In the genomic region with DNA sequence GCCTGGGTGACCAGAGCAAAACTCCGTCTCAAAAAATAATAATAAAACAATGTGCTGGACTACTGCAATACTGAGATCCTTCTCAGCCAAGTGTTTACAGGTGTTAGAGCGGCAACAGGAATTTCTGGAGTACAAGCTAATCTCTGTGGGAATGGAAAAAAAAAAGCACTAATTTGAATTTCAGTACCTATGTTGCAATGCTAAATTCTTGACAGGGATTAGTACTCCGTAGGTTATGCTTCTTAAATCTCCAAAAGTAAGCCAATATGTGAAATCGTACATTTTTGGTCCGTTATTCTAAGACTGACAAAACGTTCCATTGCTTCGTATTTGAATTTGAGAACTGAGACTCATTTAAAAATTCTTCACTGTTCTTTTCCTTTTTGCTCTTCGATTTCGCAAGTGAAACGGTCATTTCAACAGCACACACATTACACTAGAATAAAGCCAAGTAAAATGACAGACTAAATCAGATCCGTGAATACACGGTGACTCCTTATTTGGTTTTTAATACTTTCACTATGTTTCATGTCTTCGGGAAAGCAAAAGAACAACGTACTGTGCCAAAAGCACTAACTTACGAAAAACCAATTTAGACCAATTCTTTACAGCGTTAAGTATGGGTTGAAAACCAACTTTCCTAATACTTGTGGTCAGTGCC, we compare ENCODE assay signal across 8 cellular contexts. TPM values are rescaled to one million over a fixed set of nuclear protein-coding genes. Genes with fewer than 3 reads are reported as not detected.
DNase-seq lines count a peak whose midpoint lies in the region; ATAC-seq, FAIRE-seq and TF ChIP-seq lines count a peak whose summit lies in the region.

No MANE protein-coding gene starts in this region.

- H3K4me1 Mint-ChIP-seq in activated CD4-positive, alpha-beta memory T cell treated with anti-CD3 and anti-CD28 coated beads for 36 hours (ENCODE audit: low read depth): peaks cover 50% of the 10 kb centered on the region
- peaks cover 41% of the 10 kb centered on the region for H3K4me1 Mint-ChIP-seq in stimulated activated memory B cell treated with anti-CD40 and anti-IgM and Interleukin-4, amounts not matched to agents 10 μg/mL and 1 μg/mL and 100 μg/mL, for 72 hours

- no peak for TF ChIP-seq CTCF in hepatocyte (IDR thresholded peaks at IDR 0.05; ENCODE audit: poor library complexity)
- no peak for TF ChIP-seq CTCF in D721Med (IDR thresholded peaks at IDR 0.05; ENCODE audit: insufficient read depth, missing control alignments)

- WGBS in hepatocyte (ENCODE audit: low lambda C conversion rate, missing lambda C conversion rate): 58% methylated on average over 16 of the region's 16 CpGs

- ATAC-seq in stimulated activated memory B cell treated with anti-CD40 and anti-IgM and Interleukin-4, amounts not matched to agents 10 μg/mL and 1 μg/mL and 100 μg/mL, for 72 hours: no peak

- H3K36me3 ChIP-seq in H7 (replicated peaks; ENCODE audit: control insufficient read depth, insufficient read depth, low read length): no peaks in the 10 kb centered on the region
- no peaks in the 10 kb centered on the region for H3K36me3 ChIP-seq in hepatocyte (replicated peaks; ENCODE audit: insufficient read depth, low read depth)

- H2AFZ ChIP-seq in hepatocyte: peak overlapping the region; percentile 86

- H3K79me2 ChIP-seq in hepatocyte: peaks cover 50% of the 10 kb centered on the region

- intact Hi-C loops in activated CD4-positive, alpha-beta memory T cell treated with anti-CD3 and anti-CD28 coated beads for 36 hours (cut with micrococcal nuclease): loop anchor here (5.0 kb wide), 1 partner anchor 142 kb away; a partner anchor contains a TSS

- peaks cover 2% of the 10 kb centered on the region for H3K36me3 Mint-ChIP-seq in activated CD4-positive, alpha-beta memory T cell treated with anti-CD3 and anti-CD28 coated beads for 36 hours
- H3K36me3 Mint-ChIP-seq in stimulated activated memory B cell treated with anti-CD40 and anti-IgM and Interleukin-4, amounts not matched to agents 10 μg/mL and 1 μg/mL and 100 μg/mL, for 72 hours: no peaks in the 10 kb centered on the region

- H3K27ac ChIP-seq in hepatocyte: peak overlapping the region; percentile 91

- CTCF ChIA-PET in activated CD4-positive, alpha-beta memory T cell treated with anti-CD3 and anti-CD28 coated beads for 36 hours (lab: Charles Lee): interaction anchor here (0.7 to 3.7 kb wide), 7 partner anchors 11 to 97 kb away, joined by 3 to 19 read pairs (median 4); a partner anchor contains a TSS

- no peaks in the 10 kb centered on the region for H3K27me3 Mint-ChIP-seq in activated CD4-positive, alpha-beta memory T cell treated with anti-CD3 and anti-CD28 coated beads for 36 hours
- H3K27me3 Mint-ChIP-seq in stimulated activated memory B cell treated with anti-CD40 and anti-IgM and Interleukin-4, amounts not matched to agents 10 μg/mL and 1 μg/mL and 100 μg/mL, for 72 hours: no peaks in the 10 kb centered on the region

- in situ Hi-C loops in ACHN (cut with HindIII; ENCODE audit: low pct_ligation_motif_present, low pct_unique_long_range_greater_than_20kb, low sequenced_read_pairs): no loop called here

- H3K4me3 ChIP-seq in H7 (ENCODE audit: insufficient read depth, low read depth, low read length) (peak overlapping the region; percentile 65), hepatocyte (peak overlapping the region; percentile 77)

- no peaks in the 10 kb centered on the region for H3K9me3 Mint-ChIP-seq in activated CD4-positive, alpha-beta memory T cell treated with anti-CD3 and anti-CD28 coated beads for 36 hours
- no peaks in the 10 kb centered on the region for H3K9me3 Mint-ChIP-seq in stimulated activated memory B cell treated with anti-CD40 and anti-IgM and Interleukin-4, amounts not matched to agents 10 μg/mL and 1 μg/mL and 100 μg/mL, for 72 hours

- no peaks in the 10 kb centered on the region for H3K4me1 ChIP-seq in hepatocyte (ENCODE audit: insufficient read depth)

- no peaks in the 10 kb centered on the region for H3K9me2 ChIP-seq in hepatocyte (replicated peaks; ENCODE audit: insufficient read depth)

- H3K9me3 ChIP-seq in hepatocyte (ENCODE audit: low read depth): no peaks in the 10 kb centered on the region

- POLR2A ChIA-PET in activated CD4-positive, alpha-beta memory T cell treated with anti-CD3 and anti-CD28 coated beads for 36 hours (lab: Charles Lee): interaction anchor here (0.6 to 4.0 kb wide), 4 partner anchors 9 to 162 kb away, joined by 3 to 32 read pairs (median 4); a partner anchor contains a TSS

- H3K27ac Mint-ChIP-seq in activated CD4-positive, alpha-beta memory T cell treated with anti-CD3 and anti-CD28 coated beads for 36 hours: peak overlapping the region; percentile 90
- peak overlapping the region; percentile 79 for H3K27ac Mint-ChIP-seq in stimulated activated memory B cell treated with anti-CD40 and anti-IgM and Interleukin-4, amounts not matched to agents 10 μg/mL and 1 μg/mL and 100 μg/mL, for 72 hours

- H3K27me3 ChIP-seq in H7 (ENCODE audit: control insufficient read depth, insufficient read depth, low read length) (peaks cover 1% of the 10 kb centered on the region; the same call in 1 of the 2 replicates), hepatocyte (no peaks in the 10 kb centered on the region)

- H3K4me2 ChIP-seq in hepatocyte: peak overlapping the region; percentile 95

- peak overlapping the region; percentile 85 for H3K4me3 Mint-ChIP-seq in activated CD4-positive, alpha-beta memory T cell treated with anti-CD3 and anti-CD28 coated beads for 36 hours
- H3K4me3 Mint-ChIP-seq in stimulated activated memory B cell treated with anti-CD40 and anti-IgM and Interleukin-4, amounts not matched to agents 10 μg/mL and 1 μg/mL and 100 μg/mL, for 72 hours: peak overlapping the region; percentile 85

- no peaks in the 10 kb centered on the region for H4K20me1 ChIP-seq in hepatocyte (ENCODE audit: insufficient read depth, poor library complexity, severe bottlenecking)

- FAIRE-seq in D721Med (lab: Jason Lieb, UNC): no peak

- DNase-seq in ACHN: peak; percentile 12
- DNase-seq in H7: no peak
- no peak for DNase-seq in activated CD4-positive, alpha-beta memory T cell treated with anti-CD3 and anti-CD28 coated beads for 36 hours
- DNase-seq in hepatocyte (ENCODE audit: low spot score): no peak
- DNase-seq in COLO829 (ENCODE audit: low spot score): no peak
- no peak for DNase-seq in D721Med (ENCODE audit: insufficient read length, low spot score)
- no peak for DNase-seq in stimulated activated CD4-positive, alpha-beta T cell treated with anti-CD3 and anti-CD28 coated beads, Interleukin-2, amount 100 ng/mL, for 48 hours

RNA-seq across cellular contexts. Expression of a gene that starts 1.0 kb away (rescaled TPM):
- total RNA-seq in H7 (2014; rRNA removed; shearing (Covaris generic)): 19.3 and 29.6 TPM in 2 replicates
- 10 to 100 TPM; 31.3 to 34.6 TPM for total RNA-seq in activated CD4-positive, alpha-beta memory T cell treated with anti-CD3 and anti-CD28 coated beads for 36 hours
- 30.1 and 36.2 TPM in 2 replicates for total RNA-seq in hepatocyte
- 8.7 and 9.7 TPM in 2 replicates for polyA plus RNA-seq in hepatocyte

RNA-seq across cellular contexts. Expression of a gene that starts 11.1 kb away (rescaled TPM):
- 109 and 142 TPM in 2 replicates for total RNA-seq in H7 (2014; rRNA removed; shearing (Covaris generic))
- total RNA-seq in activated CD4-positive, alpha-beta memory T cell treated with anti-CD3 and anti-CD28 coated beads for 36 hours: 10 to 100 TPM; 54.4 to 58.4 TPM
- 85.4 and 89.9 TPM in 2 replicates for total RNA-seq in hepatocyte
- polyA plus RNA-seq in hepatocyte: 84.0 and 108 TPM in 2 replicates

RNA-seq across cellular contexts. Expression of a gene that starts 56.0 kb away (rescaled TPM):
- total RNA-seq in H7 (2014; rRNA removed; shearing (Covaris generic)): 81.5 and 117 TPM in 2 replicates
- total RNA-seq in activated CD4-positive, alpha-beta memory T cell treated with anti-CD3 and anti-CD28 coated beads for 36 hours: 10 to 100 TPM; 10.3 to 10.4 TPM
- total RNA-seq in hepatocyte: 26.9 and 32.4 TPM in 2 replicates
- 49.6 and 59.9 TPM in 2 replicates for polyA plus RNA-seq in hepatocyte
